1 cellular context compared by ENCODE assay signal in genomic region chr9:38652044-38652443, GRCh38.
A peak's percentile ranks its signal among the peaks of the same experiment; 100 is the strongest.
TF ChIP-seq lines count a peak whose summit lies in the region.

No MANE protein-coding gene starts in this region.

TF ChIP-seq in GM12878, 131 proteins besides CTCF, POLR2A, EP300 and RAD21 (continued from another document):
- TF ChIP-seq, protein P1, sequence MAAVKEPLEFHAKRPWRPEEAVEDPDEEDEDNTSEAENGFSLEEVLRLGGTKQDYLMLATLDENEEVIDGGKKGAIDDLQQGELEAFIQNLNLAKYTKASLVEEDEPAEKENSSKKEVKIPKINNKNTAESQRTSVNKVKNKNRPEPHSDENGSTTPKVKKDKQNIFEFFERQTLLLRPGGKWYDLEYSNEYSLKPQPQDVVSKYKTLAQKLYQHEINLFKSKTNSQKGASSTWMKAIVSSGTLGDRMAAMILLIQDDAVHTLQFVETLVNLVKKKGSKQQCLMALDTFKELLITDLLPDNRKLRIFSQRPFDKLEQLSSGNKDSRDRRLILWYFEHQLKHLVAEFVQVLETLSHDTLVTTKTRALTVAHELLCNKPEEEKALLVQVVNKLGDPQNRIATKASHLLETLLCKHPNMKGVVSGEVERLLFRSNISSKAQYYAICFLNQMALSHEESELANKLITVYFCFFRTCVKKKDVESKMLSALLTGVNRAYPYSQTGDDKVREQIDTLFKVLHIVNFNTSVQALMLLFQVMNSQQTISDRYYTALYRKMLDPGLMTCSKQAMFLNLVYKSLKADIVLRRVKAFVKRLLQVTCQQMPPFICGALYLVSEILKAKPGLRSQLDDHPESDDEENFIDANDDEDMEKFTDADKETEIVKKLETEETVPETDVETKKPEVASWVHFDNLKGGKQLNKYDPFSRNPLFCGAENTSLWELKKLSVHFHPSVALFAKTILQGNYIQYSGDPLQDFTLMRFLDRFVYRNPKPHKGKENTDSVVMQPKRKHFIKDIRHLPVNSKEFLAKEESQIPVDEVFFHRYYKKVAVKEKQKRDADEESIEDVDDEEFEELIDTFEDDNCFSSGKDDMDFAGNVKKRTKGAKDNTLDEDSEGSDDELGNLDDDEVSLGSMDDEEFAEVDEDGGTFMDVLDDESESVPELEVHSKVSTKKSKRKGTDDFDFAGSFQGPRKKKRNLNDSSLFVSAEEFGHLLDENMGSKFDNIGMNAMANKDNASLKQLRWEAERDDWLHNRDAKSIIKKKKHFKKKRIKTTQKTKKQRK (IDR thresholded peaks at IDR 0.05; ENCODE audit: low read depth, low read length), result no peak
- TF ChIP-seq TCF7 (IDR thresholded peaks at IDR 0.05; ENCODE audit: borderline replicate concordance) (no peak), BHLHE40 (IDR thresholded peaks at IDR 0.05; ENCODE audit: borderline replicate concordance in 1 of 2, low read depth in 2 of 2, low read length in 1 of 2) (peak in 1 of 2 experiments; percentile 17; a peak in 1 of 4 replicates), NR2F1 (conservative IDR thresholded peaks at IDR 0.05) (peak; percentile 22; the same call in 1 of the 2 replicates), NR2C2 (IDR thresholded peaks at IDR 0.05; ENCODE audit: borderline replicate concordance, control insufficient read depth, insufficient read length, low read depth) (no peak), MXI1 (IDR thresholded peaks at IDR 0.05; ENCODE audit: low read depth, low read length) (no peak)
